In genomic region chr9:36328798-36329411, GRCh38 we compare ENCODE assay signal across 8 cellular contexts.
DNase-seq lines count a peak whose midpoint lies in the region; ATAC-seq and TF ChIP-seq lines count a peak whose summit lies in the region.

No MANE protein-coding gene starts in this region.

- H3K4me1 ChIP-seq in GM23248 (ENCODE audit: insufficient read depth): peaks cover 13% of the 10 kb centered on the region

- H3K9me3 ChIP-seq in GM23248 (ENCODE audit: low read depth): no peaks in the 10 kb centered on the region

- H3K27me3 Mint-ChIP-seq in osteocyte (ENCODE audit: unreplicated experiment): no peaks in the 10 kb centered on the region

- no peaks in the 10 kb centered on the region for H3K36me3 Mint-ChIP-seq in osteocyte (ENCODE audit: unreplicated experiment)

- H2AFZ ChIP-seq in GM23248: no peak overlapping the region

- H3K79me2 ChIP-seq in GM23248 (ENCODE audit: insufficient read depth): no peaks in the 10 kb centered on the region

- H3K9me2 ChIP-seq in GM23248 (ENCODE audit: insufficient read depth): no peaks in the 10 kb centered on the region

- 36 to 37% methylated on average over 9 of the region's 9 CpGs for WGBS in GM23248 (ENCODE audit: low coverage in 1 of 2, low lambda C conversion rate in 2 of 2, missing lambda C conversion rate in 2 of 2), 2 experiments

- TF ChIP-seq CTCF in fibroblast of villous mesenchyme (IDR thresholded peaks at IDR 0.05; ENCODE audit: insufficient read depth, low read depth, low read length): peak; percentile 72
- peak; percentile 81 for TF ChIP-seq CTCF in osteocyte (IDR thresholded peaks at IDR 0.05)

- no peak overlapping the region for H3K4me3 Mint-ChIP-seq in osteocyte (ENCODE audit: unreplicated experiment)

- no peaks in the 10 kb centered on the region for H3K27me3 ChIP-seq in GM23248 (replicated peaks; ENCODE audit: insufficient read depth)

- H3K9me3 Mint-ChIP-seq in osteocyte (ENCODE audit: unreplicated experiment): no peaks in the 10 kb centered on the region

- H3K36me3 ChIP-seq in GM23248 (ENCODE audit: low read depth): 0 out of 2 replicates have a peak, but pooled peaks cover 2% of the 10 kb centered on the region

- no peak overlapping the region for H3K9ac ChIP-seq in GM23248

- peaks cover 11% of the 10 kb centered on the region for H3K4me1 Mint-ChIP-seq in osteocyte (ENCODE audit: unreplicated experiment)

- H3K4me2 ChIP-seq in GM23248 (ENCODE audit: unreplicated experiment): peak overlapping the region; percentile 25

- H3K27ac ChIP-seq in GM23248: no peak overlapping the region

- DNase-seq in CMK (ENCODE audit: low read depth): peak; percentile 15
- DNase-seq in GM23248: peak; percentile 70
- DNase-seq in NCI-H345 treated with DMSO at 0.1 percent for 48 hours (lab: John Stamatoyannopoulos, UW; ENCODE audit: unreplicated experiment): peak; percentile 51
- DNase-seq in activated CD4-positive, alpha-beta T cell treated with anti-CD3 and anti-CD28 coated beads, Interleukin-2, amount 50 U/mL, for 4 hours: peak; percentile 12 to 17
- peak; percentile 84 for DNase-seq in fibroblast of villous mesenchyme (ENCODE audit: low read depth)
- DNase-seq in osteocyte (ENCODE audit: extremely low spot score, unreplicated experiment): no peak

- no peaks in the 10 kb centered on the region for H4K20me1 ChIP-seq in GM23248 (ENCODE audit: insufficient read depth)

- H3K4me3 ChIP-seq in GM23248 (no peak overlapping the region), fibroblast of villous mesenchyme (ENCODE audit: low read depth, low read length) (no peak overlapping the region)

- peaks cover 38% of the 10 kb centered on the region for H3F3A ChIP-seq in GM23248 (ENCODE audit: insufficient read depth)

- no peak overlapping the region for H3K27ac Mint-ChIP-seq in osteocyte (ENCODE audit: unreplicated experiment)

- in situ Hi-C loops in GM23248 (cut with MboI): no loop called here

- ATAC-seq in GM19463 (IDR thresholded peaks at IDR 0.05; ENCODE audit: unreplicated experiment) (no peak), HG02885 (IDR thresholded peaks at IDR 0.05; ENCODE audit: poor library complexity, unreplicated experiment) (no peak)
